ENCODE assay signal across 18 cellular contexts in the genomic region with DNA sequence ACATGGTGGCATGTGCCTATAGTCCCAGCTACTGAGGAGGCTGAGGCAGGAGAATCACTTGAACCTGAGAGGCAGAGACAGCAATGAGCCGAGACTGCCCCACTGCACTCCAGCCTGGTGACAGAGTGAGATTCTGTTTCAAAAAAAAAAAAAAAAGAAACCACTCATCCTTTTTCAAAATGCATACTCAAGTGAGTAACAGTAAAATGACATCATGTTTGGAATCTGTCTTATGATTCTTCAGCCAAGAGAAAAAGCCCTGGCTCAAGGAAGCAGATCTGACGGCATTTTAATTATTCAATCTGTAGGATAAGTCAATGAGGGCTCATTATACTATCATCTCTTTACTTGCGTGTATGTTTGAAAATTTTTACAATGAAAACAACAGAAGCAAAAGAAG. TPM values are rescaled to one million over a fixed set of nuclear protein-coding genes. Genes with fewer than 3 reads are reported as not detected.
DNase-seq lines count a peak whose midpoint lies in the region; ATAC-seq and TF ChIP-seq lines count a peak whose summit lies in the region.
"Had no signal": no experiment of that assay in that cellular context is flagged by ENCODE, and none has a peak within 500 bp of the region (broad histone marks: within the 10 kb centered on the region; RNA-seq: fewer than 3 reads in every experiment).

No MANE protein-coding gene starts in this region.

- H3K9me3 Mint-ChIP-seq in nephron (no peaks in the 10 kb centered on the region), progenitor cell of endocrine pancreas (ENCODE audit: low read depth) (no peaks in the 10 kb centered on the region)
- no peaks in the 10 kb centered on the region for H3K9me3 Mint-ChIP-seq in natural killer cell treated with Interleukin-12 subunit alpha and Interleukin-12 subunit beta and Interleukin-15 and Interleukin-18, amount 100 ng/mL, for 72 hours

- POLR2A ChIA-PET in HEK293 (lab: Yijun Ruan, JAX) = interaction anchor here (0.7 kb wide), 1 partner anchor 173 kb away, joined by 5 read pairs; no protein-coding TSS in a partner anchor

- H3K4me3 Mint-ChIP-seq in nephron = no peak overlapping the region
- H3K4me3 Mint-ChIP-seq in natural killer cell treated with Interleukin-12 subunit alpha and Interleukin-12 subunit beta and Interleukin-15 and Interleukin-18, amount 100 ng/mL, for 72 hours = no peak overlapping the region
- no peak overlapping the region for H3K4me3 Mint-ChIP-seq in progenitor cell of endocrine pancreas (ENCODE audit: low read depth)

- in situ Hi-C loops in Caki2 (cut with HindIII; ENCODE audit: low pct_unique_long_range_greater_than_20kb, low sequenced_read_pairs) = no loop called here

- TF ChIP-seq CTCF in HEK293 (tag by site-specific recombination; IDR thresholded peaks at IDR 0.05) = no peak
- TF ChIP-seq CTCF in nephron (IDR thresholded peaks at IDR 0.05; ENCODE audit: unreplicated experiment in 3 of 3) = no peak
- no peak for TF ChIP-seq CTCF in progenitor cell of endocrine pancreas (IDR thresholded peaks at IDR 0.05; ENCODE audit: unreplicated experiment)

- H3K27me3 Mint-ChIP-seq in nephron (ENCODE audit: low read depth) = peaks cover 3% of the 10 kb centered on the region
- peaks cover under 1 to 8% of the 10 kb centered on the region in 2 donors for H3K27me3 Mint-ChIP-seq in natural killer cell treated with Interleukin-12 subunit alpha and Interleukin-12 subunit beta and Interleukin-15 and Interleukin-18, amount 100 ng/mL, for 72 hours
- H3K27me3 Mint-ChIP-seq in progenitor cell of endocrine pancreas = peaks cover 11% of the 10 kb centered on the region

- H3K27ac Mint-ChIP-seq in nephron (peak overlapping the region in 2 of 3 experiments; percentile 62 to 84), progenitor cell of endocrine pancreas (no peak overlapping the region)
- H3K27ac Mint-ChIP-seq in natural killer cell treated with Interleukin-12 subunit alpha and Interleukin-12 subunit beta and Interleukin-15 and Interleukin-18, amount 100 ng/mL, for 72 hours = no peak overlapping the region

- intact Hi-C loops in head of caudate nucleus (cut with DNase I) = no loop called here

- H3K4me3 ChIP-seq in HEK293 (ENCODE audit: low read depth, low read length) = no peak overlapping the region
- H3K4me3 ChIP-seq: breast epithelium, PC-9, SK-N-MC had no signal

- no peaks in the 10 kb centered on the region for H3K9me3 ChIP-seq in HEK293 (ENCODE audit: control insufficient read depth, insufficient read depth, low read depth, low read length)
- H3K9me3 ChIP-seq: breast epithelium had no signal

- no peak overlapping the region for H3K27ac ChIP-seq in HEK293 (ENCODE audit: extremely low read depth, low read depth, low read length)
- H3K27ac ChIP-seq: breast epithelium, PC-9, SK-N-MC had no signal

- DNase-seq in Caki2 (ENCODE audit: low read depth) = peak; percentile 44
- DNase-seq in cerebellum (ENCODE audit: low spot score) = peak; percentile 67
- DNase-seq in head of caudate nucleus = no peak
- DNase-seq in natural killer cell treated with Interleukin-12 subunit alpha and Interleukin-12 subunit beta and Interleukin-15 and Interleukin-18, amount 100 ng/mL, for 72 hours (ENCODE audit: low spot score) = no peak
- DNase-seq in progenitor cell of endocrine pancreas (ENCODE audit: low spot score, unreplicated experiment) = no peak
- DNase-seq: activated CD4-positive, alpha-beta T cell treated with anti-CD3 and anti-CD28 coated beads for 48 hours; activated naive CD4-positive, alpha-beta T cell treated with Interleukin-2 at 50 U/mL for 16 hours; Calu3; effector CD8-positive, alpha-beta T cell; left ventricle myocardium superior; NCI-H2081; NCI-H69; PC-9 had no signal

- no peaks in the 10 kb centered on the region; a peak in 1 of 3 replicates for H3K36me3 ChIP-seq in HEK293 (ENCODE audit: control insufficient read depth in 2 of 2, insufficient read depth in 1 of 2, low read length in 2 of 2)
- H3K36me3 ChIP-seq: breast epithelium had no signal

- no peak for ATAC-seq in natural killer cell treated with Interleukin-12 subunit alpha and Interleukin-12 subunit beta and Interleukin-15 and Interleukin-18, amount 100 ng/mL, for 72 hours
- ATAC-seq in HG02571 (IDR thresholded peaks at IDR 0.05; ENCODE audit: unreplicated experiment) = no peak
- ATAC-seq: left ventricle myocardium superior had no signal

- CTCF ChIA-PET in HEK293 (lab: Yijun Ruan, JAX) = interaction anchor here (0.7 to 1.5 kb wide), 7 partner anchors 16 to 434 kb away, joined by 3 to 4 read pairs (median 3); no protein-coding TSS in a partner anchor

- 0 out of 2 replicates have a peak, but pooled peaks cover 4% of the 10 kb centered on the region for H3K4me1 ChIP-seq in HEK293 (ENCODE audit: control insufficient read depth, insufficient read depth, low read length)
- H3K4me1 ChIP-seq: breast epithelium had no signal

- H3K36me3 Mint-ChIP-seq in nephron (ENCODE audit: low read depth) = no peaks in the 10 kb centered on the region
- no peaks in the 10 kb centered on the region for H3K36me3 Mint-ChIP-seq in natural killer cell treated with Interleukin-12 subunit alpha and Interleukin-12 subunit beta and Interleukin-15 and Interleukin-18, amount 100 ng/mL, for 72 hours
- H3K36me3 Mint-ChIP-seq in progenitor cell of endocrine pancreas (ENCODE audit: insufficient read depth) = no peaks in the 10 kb centered on the region

- H3K4me1 Mint-ChIP-seq in nephron (peaks cover 29% of the 10 kb centered on the region), progenitor cell of endocrine pancreas (ENCODE audit: low read depth) (no peaks in the 10 kb centered on the region)
- no peaks in the 10 kb centered on the region for H3K4me1 Mint-ChIP-seq in natural killer cell treated with Interleukin-12 subunit alpha and Interleukin-12 subunit beta and Interleukin-15 and Interleukin-18, amount 100 ng/mL, for 72 hours (ENCODE audit: low read depth in 2 of 2)

TF ChIP-seq in HEK293, 187 proteins besides CTCF, POLR2A, EP300 and RAD21:
- TF ChIP-seq ZNF629 (tag by site-specific recombination; IDR thresholded peaks at IDR 0.05) (peak; percentile 82), ZEB2 (tag by site-specific recombination; IDR thresholded peaks at IDR 0.05) (0 out of 2 replicates have a peak, but pooled peaks have one; percentile 29), ZBTB17 (tag by site-specific recombination; IDR thresholded peaks at IDR 0.05) (peak; percentile 21; the same call in 1 of the 2 replicates), ZBTB21 (tag by site-specific recombination; IDR thresholded peaks at IDR 0.05) (peak; percentile 67; the same call in 1 of the 2 replicates), ZNF529 (tag by site-specific recombination; IDR thresholded peaks at IDR 0.05; ENCODE audit: insufficient replicate concordance) (no peak), ZNF558 (tag by site-specific recombination; IDR thresholded peaks at IDR 0.05) (no peak), ZBTB20 (tag by site-specific recombination; IDR thresholded peaks at IDR 0.05) (peak; percentile 25; the same call in 1 of the 2 replicates), KLF10 (tag by site-specific recombination; IDR thresholded peaks at IDR 0.05) (no peak), ZNF654 (tag by site-specific recombination; IDR thresholded peaks at IDR 0.05; ENCODE audit: low read depth) (no peak)
- TF ChIP-seq, protein P1, sequence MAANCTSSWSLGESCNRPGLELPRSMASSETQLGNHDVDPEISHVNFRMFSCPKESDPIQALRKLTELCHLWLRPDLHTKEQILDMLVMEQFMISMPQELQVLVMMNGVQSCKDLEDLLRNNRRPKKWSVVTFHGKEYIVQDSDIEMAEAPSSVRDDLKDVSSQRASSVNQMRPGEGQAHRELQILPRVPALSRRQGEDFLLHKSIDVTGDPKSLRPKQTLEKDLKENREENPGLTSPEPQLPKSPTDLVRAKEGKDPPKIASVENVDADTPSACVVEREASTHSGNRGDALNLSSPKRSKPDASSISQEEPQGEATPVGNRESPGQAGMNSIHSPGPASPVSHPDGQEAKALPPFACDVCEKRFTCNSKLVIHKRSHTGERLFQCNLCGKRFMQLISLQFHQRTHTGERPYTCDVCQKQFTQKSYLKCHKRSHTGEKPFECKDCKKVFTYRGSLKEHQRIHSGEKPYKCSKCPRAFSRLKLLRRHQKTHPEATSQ (tag by site-specific recombination; IDR thresholded peaks at IDR 0.05) = no peak
- TF ChIP-seq, protein P2, sequence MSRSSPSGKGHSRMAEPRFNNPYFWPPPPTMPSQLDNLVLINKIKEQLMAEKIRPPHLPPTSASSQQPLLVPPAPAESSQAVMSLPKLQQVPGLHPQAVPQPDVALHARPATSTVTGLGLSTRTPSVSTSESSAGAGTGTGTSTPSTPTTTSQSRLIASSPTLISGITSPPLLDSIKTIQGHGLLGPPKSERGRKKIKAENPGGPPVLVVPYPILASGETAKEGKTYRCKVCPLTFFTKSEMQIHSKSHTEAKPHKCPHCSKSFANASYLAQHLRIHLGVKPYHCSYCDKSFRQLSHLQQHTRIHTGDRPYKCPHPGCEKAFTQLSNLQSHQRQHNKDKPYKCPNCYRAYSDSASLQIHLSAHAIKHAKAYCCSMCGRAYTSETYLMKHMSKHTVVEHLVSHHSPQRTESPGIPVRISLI (tag by site-specific recombination; IDR thresholded peaks at IDR 0.05) = peak; percentile 77
- TF ChIP-seq, protein P3, sequence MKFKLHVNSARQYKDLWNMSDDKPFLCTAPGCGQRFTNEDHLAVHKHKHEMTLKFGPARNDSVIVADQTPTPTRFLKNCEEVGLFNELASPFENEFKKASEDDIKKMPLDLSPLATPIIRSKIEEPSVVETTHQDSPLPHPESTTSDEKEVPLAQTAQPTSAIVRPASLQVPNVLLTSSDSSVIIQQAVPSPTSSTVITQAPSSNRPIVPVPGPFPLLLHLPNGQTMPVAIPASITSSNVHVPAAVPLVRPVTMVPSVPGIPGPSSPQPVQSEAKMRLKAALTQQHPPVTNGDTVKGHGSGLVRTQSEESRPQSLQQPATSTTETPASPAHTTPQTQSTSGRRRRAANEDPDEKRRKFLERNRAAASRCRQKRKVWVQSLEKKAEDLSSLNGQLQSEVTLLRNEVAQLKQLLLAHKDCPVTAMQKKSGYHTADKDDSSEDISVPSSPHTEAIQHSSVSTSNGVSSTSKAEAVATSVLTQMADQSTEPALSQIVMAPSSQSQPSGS (tag by site-specific recombination; IDR thresholded peaks at IDR 0.05; ENCODE audit: low read depth) = peak; percentile 85

RNA-seq across cellular contexts. Expression of a gene that starts 13.0 kb away (rescaled TPM):
- total RNA-seq in Caki2 (2014; rRNA removed; shearing (Covaris generic); ENCODE audit: low replicate concordance) = 24.0 and 33.0 TPM in 2 replicates
- total RNA-seq in cerebellum (3.7 TPM), progenitor cell of endocrine pancreas (16.5 and 18.4 TPM in 2 replicates)
- 10 to 100 TPM; 16.5 to 33.2 TPM for total RNA-seq in natural killer cell treated with Interleukin-12 subunit alpha and Interleukin-12 subunit beta and Interleukin-15 and Interleukin-18, amount 100 ng/mL, for 72 hours

Comparison
In these comparisons a context has a peak if more than half of its experiments do, and no peak if none do; other contexts are left out.
1. DNase-seq: peak in Caki2 (single experiment) and cerebellum (single experiment); none in head of caudate nucleus (0 of 42), natural killer cell treated with Interleukin-12 subunit alpha and Interleukin-12 subunit beta and Interleukin-15 and Interleukin-18, amount 100 ng/mL, for 72 hours (single experiment) and progenitor cell of endocrine pancreas (single experiment).
2. H3K27ac Mint-ChIP-seq: peak in nephron (2 of 3); none in natural killer cell treated with Interleukin-12 subunit alpha and Interleukin-12 subunit beta and Interleukin-15 and Interleukin-18, amount 100 ng/mL, for 72 hours (0 of 2) and progenitor cell of endocrine pancreas (single experiment).